Comparison of ENCODE assay signal across 1 cellular context in genomic region chr1:228062812-228063211, GRCh38.
TF ChIP-seq lines count a peak whose summit lies in the region.

No MANE protein-coding gene starts in this region.

TF ChIP-seq in SK-N-SH treated with all-trans-retinoic acid at 6 μM for 48 hours, 23 proteins besides CTCF, POLR2A, EP300 and RAD21 (continued from another document):
- TF ChIP-seq PATZ1 (CRISPR knock-in tag; IDR thresholded peaks at IDR 0.05; ENCODE audit: borderline replicate concordance) (no peak), ZNF565 (CRISPR knock-in tag; conservative IDR thresholded peaks at IDR 0.05; ENCODE audit: low read depth) (no peak), BACH2 (CRISPR knock-in tag; IDR thresholded peaks at IDR 0.05; ENCODE audit: borderline replicate concordance) (no peak), ZNF8 (CRISPR knock-in tag; IDR thresholded peaks at IDR 0.05) (no peak), CREB5 (CRISPR knock-in tag; IDR thresholded peaks at IDR 0.05; ENCODE audit: low read depth) (no peak), ZFP30 (CRISPR knock-in tag; IDR thresholded peaks at IDR 0.05) (no peak)
